Comparison of ENCODE assay signal across 8 cellular contexts in the genomic region with DNA sequence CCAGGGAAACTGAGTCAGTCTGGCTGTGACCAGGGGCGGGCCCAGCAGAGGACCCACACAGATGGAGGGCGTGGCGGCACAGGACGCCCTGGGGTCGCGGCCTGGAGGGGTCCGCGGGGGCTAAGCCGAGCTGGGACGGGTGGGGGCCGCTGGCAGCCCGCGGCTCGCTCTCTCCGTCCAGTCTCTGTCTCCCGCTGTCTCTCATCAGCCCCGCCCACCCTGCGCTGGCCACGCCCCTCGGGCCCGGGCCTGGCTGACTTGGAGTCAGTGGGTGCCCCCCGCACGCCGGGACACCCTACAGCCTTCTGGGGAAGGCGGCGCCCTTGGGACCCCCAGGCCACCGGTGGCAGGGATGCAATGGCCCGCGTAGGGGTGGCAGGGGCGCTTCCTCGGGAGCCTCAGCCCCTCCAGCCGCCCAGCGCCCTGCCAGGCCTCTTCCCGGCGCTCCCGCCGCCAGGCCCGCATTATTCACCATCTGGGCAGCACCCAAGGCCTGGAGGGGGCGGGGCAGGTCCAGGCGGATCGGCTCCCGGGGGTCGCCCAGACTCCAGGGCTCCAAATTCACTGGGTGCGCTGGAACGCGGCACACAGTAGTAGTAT. TPM values are rescaled to one million over a fixed set of nuclear protein-coding genes. Genes with fewer than 3 reads are reported as not detected.
DNase-seq lines count a peak whose midpoint lies in the region; ATAC-seq, FAIRE-seq and TF ChIP-seq lines count a peak whose summit lies in the region.

A gene (minus strand): TSS at position 186 of the 600 bp plus-strand sequence. CDS start 6,241 bp downstream, outside the sequence.

- peaks cover 11% of the 10 kb centered on the region for H3K4me1 ChIP-seq in A673 (ENCODE audit: insufficient read depth, low read length, poor library complexity, severe bottlenecking)

- FAIRE-seq in GM19239 (lab: Jason Lieb, UNC), result no peak

- intact Hi-C loops in A673 (cut with micrococcal nuclease; ENCODE audit: unreplicated experiment), result no loop called here

- TF ChIP-seq CTCF in A673 (conservative IDR thresholded peaks at IDR 0.05; ENCODE audit: low read depth, low read length) (no peak), VCaP (conservative IDR thresholded peaks at IDR 0.05) (no peak)

- DNase-seq in A673 (ENCODE audit: low spot score), result peak; percentile 72
- DNase-seq in GM19239 (ENCODE audit: insufficient read length, low spot score), result peak; percentile 90
- peak; percentile 61 for DNase-seq in left kidney (ENCODE audit: low read depth, low spot score)
- DNase-seq in stimulated activated CD4-positive, alpha-beta T cell treated with anti-CD3 and anti-CD28 coated beads, Interleukin-4, amount 100 ng/mL, for 4 hours, result peak; percentile 36 to 65

- CTCF ChIA-PET in A673 (lab: Charles Lee), result interaction anchor here (0.7 kb wide), 1 partner anchor 381 kb away, joined by 7 read pairs; no protein-coding TSS in a partner anchor

- H3K9me3 ChIP-seq in A673 (ENCODE audit: low read depth, low read length, poor library complexity, severe bottlenecking), result no peaks in the 10 kb centered on the region

- POLR2A ChIA-PET in A673 (lab: Charles Lee; ENCODE audit: low non-redundant PET), result no interaction called here

- no TSS peak for BruUV-seq in A673 (replicated peaks; lab: Mats Ljungman, UMichigan)

- no peaks in the 10 kb centered on the region for H3K27me3 ChIP-seq in A673 (replicated peaks; ENCODE audit: insufficient read depth, low read depth, low read length, poor library complexity)

- H3K27ac ChIP-seq in A673 (ENCODE audit: low read depth, low read length, poor library complexity, severe bottlenecking) (no peak within 1 kb of the TSS), VCaP (peak within 1 kb of the TSS; percentile 47; the same call in 1 of the 2 replicates), cingulate gyrus (ENCODE audit: low read depth, low read length) (peak within 1 kb of the TSS; percentile 39)

- H3K4me3 ChIP-seq in A673 (ENCODE audit: low read depth, low read length, poor library complexity, severe bottlenecking), result peak within 1 kb of the TSS; percentile 31

- H3K36me3 ChIP-seq in A673 (ENCODE audit: insufficient read depth, low read length, poor library complexity, severe bottlenecking), result peaks cover 5% of the 10 kb centered on the region

- ATAC-seq in HG03565 (IDR thresholded peaks at IDR 0.05; ENCODE audit: unreplicated experiment) (no peak), GM21390 (IDR thresholded peaks at IDR 0.05; ENCODE audit: unreplicated experiment) (no peak)

RNA-seq across cellular contexts. Expression of the gene that starts here (rescaled TPM):
- total RNA-seq in A673 (2021), result 0.56 and 0.70 TPM in 2 replicates

Comparison
In these comparisons a context has a peak if more than half of its experiments do, and no peak if none do; other contexts are left out.
1. Peak in DNase-seq and H3K4me3 ChIP-seq in A673; RNA of the gene not detected or under 1 TPM.